In genomic region chr17:29576214-29577008, GRCh38 we compare ENCODE assay signal across 13 cellular contexts. TPM values are rescaled to one million over a fixed set of nuclear protein-coding genes. Genes with fewer than 3 reads are reported as not detected.
DNase-seq lines count a peak whose midpoint lies in the region; ATAC-seq, FAIRE-seq and TF ChIP-seq lines count a peak whose summit lies in the region.
"Had no signal": no experiment of that assay in that cellular context is flagged by ENCODE, and none has a peak within 500 bp of the region (broad histone marks: within the 10 kb centered on the region; RNA-seq: fewer than 3 reads in every experiment).

No MANE protein-coding gene starts in this region.

- TSS peak; percentile 50 for BruUV-seq in OCI-LY7 (replicated peaks; lab: Mats Ljungman, UMichigan)

- no peak overlapping the region for H3K9ac ChIP-seq in kidney (ENCODE audit: low read length in 2 of 2)

- POLR2A ChIA-PET in OCI-LY7 (lab: Charles Lee), result interaction anchor here (0.6 to 1.9 kb wide), 2 partner anchors 9 to 1432 kb away, joined by 3 to 4 read pairs; no protein-coding TSS in a partner anchor

- no peak overlapping the region for H3K4me3 Mint-ChIP-seq in activated T-cell treated with anti-CD3 and anti-CD28 coated beads, Interleukin-2, amount 50 U/mL, for 4 hours
- H3K4me3 Mint-ChIP-seq: activated naive CD8-positive, alpha-beta T cell treated with anti-CD3 and anti-CD28 coated beads, Interleukin-2, amount 10 ng/mL, durations not matched to agents 7 days and 5 days; neural crest cell had no signal

- H3K4me3 ChIP-seq in OCI-LY7 (ENCODE audit: low read depth, low read length, poor library complexity, severe bottlenecking) (no peak overlapping the region), kidney (ENCODE audit: low read length in 2 of 2) (no peak overlapping the region)
- H3K4me3 ChIP-seq: smooth muscle cell, upper lobe of left lung had no signal

- CTCF ChIA-PET in OCI-LY7 (lab: Charles Lee; ENCODE audit: unreplicated experiment), result no interaction called here

- TF ChIP-seq CTCF in OCI-LY7 (conservative IDR thresholded peaks at IDR 0.05; ENCODE audit: low read length), result no peak
- TF ChIP-seq CTCF in kidney (IDR thresholded peaks at IDR 0.05; ENCODE audit: borderline replicate concordance, extremely low read depth, insufficient read depth), result no peak

- no peak overlapping the region for H3K27ac ChIP-seq in OCI-LY7 (ENCODE audit: low read depth, low read length, poor library complexity, severe bottlenecking)
- H3K27ac ChIP-seq in kidney (ENCODE audit: low read depth in 2 of 2, low read length in 2 of 2), result no peak overlapping the region

- peaks cover 2% of the 10 kb centered on the region for H3K4me1 Mint-ChIP-seq in activated T-cell treated with anti-CD3 and anti-CD28 coated beads, Interleukin-2, amount 50 U/mL, for 4 hours (ENCODE audit: low read depth)

- no peaks in the 10 kb centered on the region for H3K9me2 ChIP-seq in OCI-LY7 (ENCODE audit: insufficient read depth, low read length)

- no peak overlapping the region for H3K4me2 ChIP-seq in OCI-LY7 (ENCODE audit: low read length)
- H3K4me2 ChIP-seq: smooth muscle cell had no signal

- no peak overlapping the region for H2AFZ ChIP-seq in OCI-LY7 (ENCODE audit: low read length)

- no peaks in the 10 kb centered on the region for H3K27me3 Mint-ChIP-seq in activated T-cell treated with anti-CD3 and anti-CD28 coated beads, Interleukin-2, amount 50 U/mL, for 4 hours (ENCODE audit: low read depth)
- H3K27me3 Mint-ChIP-seq: activated naive CD8-positive, alpha-beta T cell treated with anti-CD3 and anti-CD28 coated beads, Interleukin-2, amount 10 ng/mL, durations not matched to agents 7 days and 5 days had no signal

- H3K36me3 ChIP-seq in OCI-LY7 (ENCODE audit: insufficient read depth, low read length) (peaks cover 72% of the 10 kb centered on the region), kidney (ENCODE audit: control insufficient read depth in 1 of 2, insufficient read depth in 2 of 2, low read length in 2 of 2) (peaks cover 12 to 19% of the 10 kb centered on the region in 2 donors)

- peaks cover 24% of the 10 kb centered on the region for H3K36me3 Mint-ChIP-seq in activated T-cell treated with anti-CD3 and anti-CD28 coated beads, Interleukin-2, amount 50 U/mL, for 4 hours (ENCODE audit: insufficient read depth)

- H3K79me2 ChIP-seq in OCI-LY7 (ENCODE audit: insufficient read depth, low read depth, low read length), result no peaks in the 10 kb centered on the region

- no peaks in the 10 kb centered on the region for H3K9me3 Mint-ChIP-seq in activated T-cell treated with anti-CD3 and anti-CD28 coated beads, Interleukin-2, amount 50 U/mL, for 4 hours
- H3K9me3 Mint-ChIP-seq: activated naive CD8-positive, alpha-beta T cell treated with anti-CD3 and anti-CD28 coated beads, Interleukin-2, amount 10 ng/mL, durations not matched to agents 7 days and 5 days; neural crest cell had no signal

- no peak for FAIRE-seq in kidney (lab: Jason Lieb, UNC)

- H4K20me1 ChIP-seq in OCI-LY7 (ENCODE audit: insufficient read depth, low read length), result no peaks in the 10 kb centered on the region

- DNase-seq in OCI-LY7 (ENCODE audit: low spot score) (no peak), kidney (peak; percentile 71)
- no peak for DNase-seq in activated T-cell treated with anti-CD3 and anti-CD28 coated beads, Interleukin-2, amount 50 U/mL, for 4 hours
- DNase-seq: activated CD4-positive, alpha-beta T cell treated with anti-CD3 and anti-CD28 coated beads for 1 hour; activated CD8-positive, alpha-beta memory T cell treated with anti-CD3 and anti-CD28 coated beads for 24 hours; activated naive CD8-positive, alpha-beta T cell treated with anti-CD3 and anti-CD28 coated beads, Interleukin-2, amount 10 ng/mL, durations not matched to agents 7 days and 5 days; NCI-H2171 treated with DMSO at 0.1 percent for 48 hours; NCI-H69; SHP77; stimulated activated CD4-positive, alpha-beta T cell treated with anti-CD3 and anti-CD28 coated beads, Interleukin-4, amount 100 ng/mL, for 24 hours; upper lobe of left lung had no signal

- H3K9me3 ChIP-seq in OCI-LY7 (ENCODE audit: low read length) (no peaks in the 10 kb centered on the region), kidney (ENCODE audit: control insufficient read depth in 1 of 2, low read length in 2 of 2) (no peaks in the 10 kb centered on the region)
- H3K9me3 ChIP-seq: upper lobe of left lung had no signal

- intact Hi-C loops in OCI-LY7 (cut with micrococcal nuclease; ENCODE audit: unreplicated experiment) (no loop called here), kidney (cut with DNase I) (no loop called here)

- no peak for ATAC-seq in activated T-cell treated with anti-CD3 and anti-CD28 coated beads, Interleukin-2, amount 50 U/mL, for 4 hours

- H3K4me1 ChIP-seq in OCI-LY7 (ENCODE audit: insufficient read depth, low read length, poor library complexity, severe bottlenecking), result peaks cover 17% of the 10 kb centered on the region
- H3K4me1 ChIP-seq in kidney (ENCODE audit: control insufficient read depth in 1 of 2, insufficient read depth in 1 of 2, low read depth in 1 of 2, low read length in 2 of 2), result peaks cover 2 to 3% of the 10 kb centered on the region in 2 donors

RNA-seq across cellular contexts. Expression of gene TP53I13, which starts 7.9 kb away (rescaled TPM):
- total RNA-seq in OCI-LY7 (2014; rRNA removed; shearing (Covaris generic)), result 27.5 and 30.9 TPM in 2 replicates
- total RNA-seq in OCI-LY7 (2022), result 20.8 and 26.5 TPM in 2 replicates
- 51.6 TPM for total RNA-seq in kidney
- polyA plus RNA-seq in kidney (ENCODE audit: insufficient read depth, low read depth, low replicate concordance), result 75.5 TPM
- 10 to 100 TPM; 40.9 to 53.9 (median 42.1) TPM for total RNA-seq in activated T-cell treated with anti-CD3 and anti-CD28 coated beads, Interleukin-2, amount 50 U/mL, for 4 hours

RNA-seq across cellular contexts. Expression of gene ABHD15, which starts 9.6 kb away (rescaled TPM):
- total RNA-seq in OCI-LY7 (2014; rRNA removed; shearing (Covaris generic)), result 7.7 and 8.5 TPM in 2 replicates
- total RNA-seq in OCI-LY7 (2022), result 13.9 and 15.3 TPM in 2 replicates
- total RNA-seq in kidney, result 9.8 TPM
- polyA plus RNA-seq in kidney (ENCODE audit: insufficient read depth, low read depth, low replicate concordance), result 8.9 TPM
- total RNA-seq in activated T-cell treated with anti-CD3 and anti-CD28 coated beads, Interleukin-2, amount 50 U/mL, for 4 hours, result 10 to 100 TPM in 1 of 3 donors, 1 to 10 TPM in 2; 7.6 to 10.6 (median 9.9) TPM

RNA-seq across cellular contexts. Expression of gene GIT1, which starts 13.0 kb away (rescaled TPM):
- total RNA-seq in OCI-LY7 (2014; rRNA removed; shearing (Covaris generic)), result 38.8 and 44.3 TPM in 2 replicates
- 60.2 and 69.6 TPM in 2 replicates for total RNA-seq in OCI-LY7 (2022)
- 41.9 TPM for total RNA-seq in kidney
- polyA plus RNA-seq in kidney (ENCODE audit: insufficient read depth, low read depth, low replicate concordance), result 21.4 TPM
- 10 to 100 TPM; 79.3 to 91.3 (median 90.8) TPM for total RNA-seq in activated T-cell treated with anti-CD3 and anti-CD28 coated beads, Interleukin-2, amount 50 U/mL, for 4 hours

RNA-seq across cellular contexts. Expression of gene ANKRD13B, which starts 16.5 kb away (rescaled TPM):
- total RNA-seq in OCI-LY7 (2014; rRNA removed; shearing (Covaris generic)), result 17.8 and 22.8 TPM in 2 replicates
- 30.5 and 32.8 TPM in 2 replicates for total RNA-seq in OCI-LY7 (2022)
- 3.3 TPM for total RNA-seq in kidney
- polyA plus RNA-seq in kidney (ENCODE audit: insufficient read depth, low read depth, low replicate concordance), result 2.8 TPM
- 10 to 100 TPM; 33.3 to 40.7 (median 40.4) TPM for total RNA-seq in activated T-cell treated with anti-CD3 and anti-CD28 coated beads, Interleukin-2, amount 50 U/mL, for 4 hours

RNA-seq across cellular contexts. Expression of gene CORO6, which starts 46.3 kb away (rescaled TPM):
- 3.9 and 5.9 TPM in 2 replicates for total RNA-seq in OCI-LY7 (2014; rRNA removed; shearing (Covaris generic))
- 6.2 and 7.5 TPM in 2 replicates for total RNA-seq in OCI-LY7 (2022)
- 5.9 TPM for total RNA-seq in kidney
- polyA plus RNA-seq in kidney (ENCODE audit: insufficient read depth, low read depth, low replicate concordance), result 2.1 TPM
- 10 to 100 TPM in 2 of 3 donors, 1 to 10 TPM in 1; 9.8 to 12.3 (median 11.8) TPM for total RNA-seq in activated T-cell treated with anti-CD3 and anti-CD28 coated beads, Interleukin-2, amount 50 U/mL, for 4 hours
